In genomic region chr6:44193307-44193910, GRCh38 we compare ENCODE assay signal across 36 cellular contexts. TPM values are rescaled to one million over a fixed set of nuclear protein-coding genes. Genes with fewer than 3 reads are reported as not detected.
"Had no signal": no experiment of that assay in that cellular context is flagged by ENCODE, and none has a peak within 500 bp of the region (broad histone marks: within the 10 kb centered on the region; RNA-seq: fewer than 3 reads in every experiment).

No MANE protein-coding gene starts in this region.

- H3K9me3 ChIP-seq: adrenal gland, body of pancreas, colonic mucosa, esophagus squamous epithelium, gastroesophageal sphincter had no signal

- ATAC-seq: activated CD4-positive, alpha-beta T cell treated with anti-CD3 and anti-CD28 coated beads for 36 hours; activated CD8-positive, alpha-beta memory T cell treated with anti-CD3 and anti-CD28 coated beads, Interleukin-2, amount 10 ng/mL, durations not matched to agents 7 days and 5 days; activated CD8-positive, alpha-beta T cell treated with anti-CD3 and anti-CD28 coated beads, Interleukin-2, amount 10 ng/mL, durations not matched to agents 7 days and 5 days; activated naive CD8-positive, alpha-beta T cell treated with anti-CD3 and anti-CD28 coated beads, Interleukin-2, amount 50 U/mL, for 24 hours; gastroesophageal sphincter had no signal

- DNase-seq: activated CD4-positive, alpha-beta memory T cell treated with anti-CD3 and anti-CD28 coated beads for 36 hours; activated CD4-positive, alpha-beta T cell treated with anti-CD3 and anti-CD28 coated beads for 36 hours; activated CD4-positive, alpha-beta T cell treated with anti-CD3 and anti-CD28 coated beads, Interleukin-2, amount 10 ng/mL, durations not matched to agents 24 days and 14 days; activated CD4-positive, CD25-positive, alpha-beta regulatory T cell; activated CD4-positive, CD25-positive, alpha-beta regulatory T cell treated with anti-CD3 and anti-CD28 coated beads, Interleukin-2, amount 50 U/mL, for 72 hours; activated CD8-positive, alpha-beta memory T cell treated with anti-CD3 and anti-CD28 coated beads, Interleukin-2, amount 10 ng/mL, durations not matched to agents 7 days and 5 days; activated CD8-positive, alpha-beta memory T cell treated with anti-CD3 and anti-CD28 coated beads, Interleukin-2, amount 50 U/mL, for 4 hours; activated CD8-positive, alpha-beta T cell treated with anti-CD3 and anti-CD28 coated beads, Interleukin-2, amount 10 ng/mL, durations not matched to agents 7 days and 5 days; activated effector memory CD4-positive, alpha-beta T cell treated with anti-CD3 and anti-CD28 coated beads, Interleukin-2, amount 50 U/mL, for 16 hours; activated naive CD4-positive, alpha-beta T cell treated with anti-CD3 and anti-CD28 coated beads for 36 hours; activated naive CD8-positive, alpha-beta T cell treated with anti-CD3 and anti-CD28 coated beads for 36 hours; activated naive CD8-positive, alpha-beta T cell treated with anti-CD3 and anti-CD28 coated beads, Interleukin-2, amount 50 U/mL, for 24 hours; activated T-cell treated with anti-CD3 and anti-CD28 coated beads, Interleukin-2, amount 50 U/mL, for 1 hour; activated T-cell treated with anti-CD3 and anti-CD28 coated beads, Interleukin-2, amount 50 U/mL, for 48 hours; adrenal gland; amygdala; body of pancreas; central memory CD4-positive, alpha-beta T cell; cerebellar nuclear complex; colonic mucosa; dorsolateral prefrontal cortex; effector memory CD4-positive, alpha-beta T cell; esophagus squamous epithelium; foreskin melanocyte; T-helper 2 cell had no signal

- H3K27me3 Mint-ChIP-seq: activated naive CD4-positive, alpha-beta T cell treated with anti-CD3 and anti-CD28 coated beads, Interleukin-2, amount 50 U/mL, for 24 hours; activated naive CD8-positive, alpha-beta T cell treated with anti-CD3 and anti-CD28 coated beads for 36 hours had no signal

- H3K27ac ChIP-seq: adrenal gland, colonic mucosa, dorsolateral prefrontal cortex, epithelial cell of prostate had no signal

- H3K27me3 ChIP-seq: adrenal gland, body of pancreas, colonic mucosa, dorsolateral prefrontal cortex, esophagus squamous epithelium, gastroesophageal sphincter had no signal

- H3K36me3 ChIP-seq: adrenal gland, colonic mucosa, esophagus squamous epithelium, gastroesophageal sphincter had no signal

- H3K4me1 Mint-ChIP-seq: activated naive CD4-positive, alpha-beta T cell treated with anti-CD3 and anti-CD28 coated beads, Interleukin-2, amount 50 U/mL, for 24 hours had no signal

- H3K9me3 Mint-ChIP-seq: activated CD4-positive, alpha-beta memory T cell treated with anti-CD3 and anti-CD28 coated beads for 36 hours; activated CD4-positive, alpha-beta T cell treated with anti-CD3 and anti-CD28 coated beads, Interleukin-2, amount 10 ng/mL, durations not matched to agents 24 days and 14 days; activated naive CD4-positive, alpha-beta T cell treated with anti-CD3 and anti-CD28 coated beads for 36 hours; activated naive CD4-positive, alpha-beta T cell treated with anti-CD3 and anti-CD28 coated beads, Interleukin-2, amount 50 U/mL, for 24 hours; activated naive CD8-positive, alpha-beta T cell treated with anti-CD3 and anti-CD28 coated beads for 36 hours; activated naive CD8-positive, alpha-beta T cell treated with anti-CD3 and anti-CD28 coated beads, Interleukin-2, amount 50 U/mL, for 24 hours; activated T-helper 1 cell treated with anti-CD3 and anti-CD28 coated beads, Interleukin-12 subunit alpha, Interleukin-12 subunit beta, Interleukin-2, Interleukin-4 antibody, amounts not matched to agents 30 ng/mL and 10 ng/mL and 1 ng/mL, durations not matched to agents 14 hours and 24 hours and 36 hours; activated T-helper 2 cell treated with anti-CD3 and anti-CD28 coated beads, Interferon-gamma antibody, Interleukin-2, Interleukin-4, amounts not matched to agents 10 μg/mL and 5 μg/mL and 100 μg/mL, durations not matched to agents 14 hours and 24 hours and 36 hours; dendritic cell treated with granulocyte-macrophage colony-stimulating factor and Interleukin-4, amounts not matched to agents 40 ng/mL and 50 ng/mL, for 4 days; endodermal cell had no signal

- H3K36me3 Mint-ChIP-seq: activated CD4-positive, alpha-beta memory T cell treated with anti-CD3 and anti-CD28 coated beads for 36 hours; activated CD8-positive, alpha-beta memory T cell treated with anti-CD3 and anti-CD28 coated beads, Interleukin-2, amount 10 ng/mL, durations not matched to agents 7 days and 5 days; activated naive CD4-positive, alpha-beta T cell treated with anti-CD3 and anti-CD28 coated beads, Interleukin-2, amount 50 U/mL, for 24 hours; activated naive CD8-positive, alpha-beta T cell treated with anti-CD3 and anti-CD28 coated beads for 36 hours had no signal

- H3K4me3 ChIP-seq: body of pancreas, colonic mucosa, dorsolateral prefrontal cortex, esophagus squamous epithelium, gastroesophageal sphincter had no signal

- H3K4me3 Mint-ChIP-seq: activated CD4-positive, alpha-beta memory T cell treated with anti-CD3 and anti-CD28 coated beads for 36 hours; activated CD4-positive, alpha-beta T cell treated with anti-CD3 and anti-CD28 coated beads for 36 hours; activated CD4-positive, alpha-beta T cell treated with anti-CD3 and anti-CD28 coated beads, Interleukin-2, amount 10 ng/mL, durations not matched to agents 24 days and 14 days; activated CD8-positive, alpha-beta memory T cell treated with anti-CD3 and anti-CD28 coated beads, Interleukin-2, amount 10 ng/mL, durations not matched to agents 7 days and 5 days; activated CD8-positive, alpha-beta T cell treated with anti-CD3 and anti-CD28 coated beads, Interleukin-2, amount 10 ng/mL, durations not matched to agents 7 days and 5 days; activated naive CD4-positive, alpha-beta T cell treated with anti-CD3 and anti-CD28 coated beads for 36 hours; activated naive CD4-positive, alpha-beta T cell treated with anti-CD3 and anti-CD28 coated beads, Interleukin-2, amount 50 U/mL, for 24 hours; activated naive CD8-positive, alpha-beta T cell treated with anti-CD3 and anti-CD28 coated beads for 36 hours; activated naive CD8-positive, alpha-beta T cell treated with anti-CD3 and anti-CD28 coated beads, Interleukin-2, amount 50 U/mL, for 24 hours; activated T-helper 1 cell treated with anti-CD3 and anti-CD28 coated beads, Interleukin-12 subunit alpha, Interleukin-12 subunit beta, Interleukin-2, Interleukin-4 antibody, amounts not matched to agents 30 ng/mL and 10 ng/mL and 1 ng/mL, durations not matched to agents 14 hours and 24 hours and 36 hours had no signal

- H3K27ac Mint-ChIP-seq: activated CD4-positive, alpha-beta memory T cell treated with anti-CD3 and anti-CD28 coated beads for 36 hours; activated CD4-positive, alpha-beta T cell treated with anti-CD3 and anti-CD28 coated beads for 36 hours; activated CD4-positive, alpha-beta T cell treated with anti-CD3 and anti-CD28 coated beads, Interleukin-2, amount 10 ng/mL, durations not matched to agents 24 days and 14 days; activated CD8-positive, alpha-beta memory T cell treated with anti-CD3 and anti-CD28 coated beads, Interleukin-2, amount 10 ng/mL, durations not matched to agents 7 days and 5 days; activated CD8-positive, alpha-beta T cell treated with anti-CD3 and anti-CD28 coated beads, Interleukin-2, amount 10 ng/mL, durations not matched to agents 7 days and 5 days; activated naive CD4-positive, alpha-beta T cell treated with anti-CD3 and anti-CD28 coated beads for 36 hours; activated naive CD4-positive, alpha-beta T cell treated with anti-CD3 and anti-CD28 coated beads, Interleukin-2, amount 50 U/mL, for 24 hours; activated naive CD8-positive, alpha-beta T cell treated with anti-CD3 and anti-CD28 coated beads for 36 hours; activated naive CD8-positive, alpha-beta T cell treated with anti-CD3 and anti-CD28 coated beads, Interleukin-2, amount 50 U/mL, for 24 hours; activated T-helper 1 cell treated with anti-CD3 and anti-CD28 coated beads, Interleukin-12 subunit alpha, Interleukin-12 subunit beta, Interleukin-2, Interleukin-4 antibody, amounts not matched to agents 30 ng/mL and 10 ng/mL and 1 ng/mL, durations not matched to agents 14 hours and 24 hours and 36 hours had no signal

- H3K4me1 ChIP-seq: adrenal gland, body of pancreas, colonic mucosa, gastroesophageal sphincter had no signal

RNA-seq across cellular contexts. Expression of gene MYMX, which starts 23.3 kb away (rescaled TPM):
- total RNA-seq: activated CD4-positive, alpha-beta memory T cell treated with anti-CD3 and anti-CD28 coated beads for 36 hours; activated CD4-positive, alpha-beta T cell treated with anti-CD3 and anti-CD28 coated beads for 36 hours; activated CD4-positive, alpha-beta T cell treated with anti-CD3 and anti-CD28 coated beads, Interleukin-2, amount 10 ng/mL, durations not matched to agents 24 days and 14 days; activated CD8-positive, alpha-beta memory T cell treated with anti-CD3 and anti-CD28 coated beads for 36 hours; activated CD8-positive, alpha-beta memory T cell treated with anti-CD3 and anti-CD28 coated beads, Interleukin-2, amount 10 ng/mL, durations not matched to agents 7 days and 5 days; activated CD8-positive, alpha-beta T cell treated with anti-CD3 and anti-CD28 coated beads, Interleukin-2, amount 10 ng/mL, durations not matched to agents 7 days and 5 days; activated naive CD4-positive, alpha-beta T cell treated with anti-CD3 and anti-CD28 coated beads for 36 hours; activated naive CD8-positive, alpha-beta T cell treated with anti-CD3 and anti-CD28 coated beads for 36 hours; activated T-helper 1 cell treated with anti-CD3 and anti-CD28 coated beads, Interleukin-12 subunit alpha, Interleukin-12 subunit beta, Interleukin-2, Interleukin-4 antibody, amounts not matched to agents 30 ng/mL and 10 ng/mL and 1 ng/mL, durations not matched to agents 14 hours and 24 hours and 36 hours; activated T-helper 2 cell treated with anti-CD3 and anti-CD28 coated beads, Interferon-gamma antibody, Interleukin-2, Interleukin-4, amounts not matched to agents 10 μg/mL and 5 μg/mL and 100 μg/mL, durations not matched to agents 14 hours and 24 hours and 36 hours; colonic mucosa; dorsolateral prefrontal cortex; esophagus squamous epithelium; fibroblast of lung; fibroblast of villous mesenchyme; T-helper 1 cell treated with Interleukin-12 subunit alpha and Interleukin-12 subunit beta and Interleukin-4 antibody, amounts not matched to agents 30 ng/mL and 1 ng/mL, for 36 hours had no signal
- polyA plus RNA-seq: fibroblast of lung had no signal

RNA-seq across cellular contexts. Expression of gene CAPN11, which starts 34.8 kb away (rescaled TPM):
- total RNA-seq: activated CD8-positive, alpha-beta memory T cell treated with anti-CD3 and anti-CD28 coated beads for 36 hours; activated CD8-positive, alpha-beta memory T cell treated with anti-CD3 and anti-CD28 coated beads, Interleukin-2, amount 10 ng/mL, durations not matched to agents 7 days and 5 days; activated naive CD4-positive, alpha-beta T cell treated with anti-CD3 and anti-CD28 coated beads for 36 hours; activated T-helper 1 cell treated with anti-CD3 and anti-CD28 coated beads, Interleukin-12 subunit alpha, Interleukin-12 subunit beta, Interleukin-2, Interleukin-4 antibody, amounts not matched to agents 30 ng/mL and 10 ng/mL and 1 ng/mL, durations not matched to agents 14 hours and 24 hours and 36 hours; fibroblast of lung; fibroblast of villous mesenchyme; T-helper 1 cell treated with Interleukin-12 subunit alpha and Interleukin-12 subunit beta and Interleukin-4 antibody, amounts not matched to agents 30 ng/mL and 1 ng/mL, for 36 hours had no signal
- polyA plus RNA-seq: fibroblast of lung had no signal
